ENCODE assay signal across 12 cellular contexts in the genomic region with DNA sequence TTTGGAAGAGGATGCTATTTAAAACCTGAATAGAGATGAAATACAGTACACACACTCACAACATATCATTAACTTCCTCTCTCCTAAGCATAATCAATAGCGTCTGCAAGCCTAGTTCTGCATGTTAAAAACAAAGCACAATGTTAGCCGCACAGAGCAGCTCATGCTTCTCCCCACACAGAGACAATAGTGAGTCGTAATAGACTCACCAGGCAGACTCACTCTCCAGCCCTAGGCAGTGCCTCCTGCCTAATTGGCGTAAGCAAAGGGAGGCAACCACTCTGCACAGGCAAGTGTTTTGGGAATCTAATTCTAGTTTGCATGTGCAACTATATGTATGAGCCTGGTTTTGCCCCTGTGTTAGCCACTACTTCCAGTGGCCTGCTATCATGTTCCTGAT. TPM values are rescaled to one million over a fixed set of nuclear protein-coding genes. Genes with fewer than 3 reads are reported as not detected.
DNase-seq lines count a peak whose midpoint lies in the region; ATAC-seq lines count a peak whose summit lies in the region.
"Had no signal": no experiment of that assay in that cellular context is flagged by ENCODE, and none has a peak within 500 bp of the region (broad histone marks: within the 10 kb centered on the region; RNA-seq: fewer than 3 reads in every experiment).

No MANE protein-coding gene starts in this region.

- DNase-seq in AG08396 (ENCODE audit: low spot score) = peak; percentile 35
- peak; percentile 52 for DNase-seq in HCEC 1CT
- peak; percentile 43 for DNase-seq in NCI-H345 treated with DMSO at 0.1 percent for 48 hours (lab: John Stamatoyannopoulos, UW; ENCODE audit: unreplicated experiment)
- DNase-seq in T-helper 9 cell = no peak
- no peak for DNase-seq in SKM-1 treated with dmso at 0.1 percent for 144 hours (lab: John Stamatoyannopoulos, UW; ENCODE audit: unreplicated experiment)
- no peak for DNase-seq in NCI-H2029 (lab: John Stamatoyannopoulos, UW)
- DNase-seq: activated CD4-positive, alpha-beta T cell treated with anti-CD3 and anti-CD28 coated beads, Interleukin-2, amount 50 U/mL, for 1 hour; anterior cingulate cortex; CD4-positive, alpha-beta memory T cell; esophagus squamous epithelium had no signal

- peak; percentile 45 for ATAC-seq in esophagus mucosa
- ATAC-seq in GM19351 (IDR thresholded peaks at IDR 0.05; ENCODE audit: unreplicated experiment) = no peak

RNA-seq across cellular contexts. Expression of a gene that starts 45.7 kb away (rescaled TPM):
- 45.7 TPM for total RNA-seq in esophagus mucosa

Comparison
In these comparisons a context has a peak if more than half of its experiments do, and no peak if none do; other contexts are left out.
1. DNase-seq: peak in AG08396 (single experiment), HCEC 1CT (single experiment) and NCI-H345 treated with DMSO at 0.1 percent for 48 hours (single experiment); none in T-helper 9 cell (single experiment), SKM-1 treated with dmso at 0.1 percent for 144 hours (single experiment) and NCI-H2029 (single experiment).